Comparison of ENCODE assay signal across 8 cellular contexts in genomic region chr9:82431121-82431520, GRCh38.
"Had no signal": no experiment of that assay in that cellular context is flagged by ENCODE, and none has a peak within 500 bp of the region (broad histone marks: within the 10 kb centered on the region; RNA-seq: fewer than 3 reads in every experiment).

No MANE protein-coding gene starts in this region.

- DNase-seq: GDM1, GF-D8 had no signal

- FAIRE-seq: G401.6, GM12878, GM12891, GM12892, GM18507, GM19239 had no signal

- H3K4me3 ChIP-seq: GM12878 had no signal

- ATAC-seq: GM12878 had no signal
